Comparison of ENCODE assay signal across 27 cellular contexts in genomic region chr2:29068513-29068912, GRCh38. TPM values are rescaled to one million over a fixed set of nuclear protein-coding genes. Genes with fewer than 3 reads are reported as not detected.
DNase-seq lines count a peak whose midpoint lies in the region; ATAC-seq, FAIRE-seq and TF ChIP-seq lines count a peak whose summit lies in the region.
"Had no signal": no experiment of that assay in that cellular context is flagged by ENCODE, and none has a peak within 500 bp of the region (broad histone marks: within the 10 kb centered on the region; RNA-seq: fewer than 3 reads in every experiment).

No MANE protein-coding gene starts in this region.

- H3K27ac ChIP-seq in RWPE2 (ENCODE audit: poor library complexity, severe bottlenecking) (peak overlapping the region; percentile 33), keratinocyte (ENCODE audit: control insufficient read depth, insufficient read depth, low read length) (no peak overlapping the region), upper lobe of right lung (no peak overlapping the region)
- H3K27ac ChIP-seq: neutrophil, PC-9, thoracic aorta had no signal

- peak overlapping the region; percentile 43 for H3K4me2 ChIP-seq in keratinocyte (ENCODE audit: control insufficient read depth, extremely low read depth, insufficient read depth, low read depth, low read length)
- H3K4me2 ChIP-seq: GM23338, PC-9 had no signal

- no peaks in the 10 kb centered on the region for H3K9me3 ChIP-seq in RWPE2 (ENCODE audit: severe bottlenecking)
- H3K9me3 ChIP-seq in keratinocyte (ENCODE audit: control insufficient read depth, low read depth, low read length), result no peaks in the 10 kb centered on the region
- H3K9me3 ChIP-seq in upper lobe of right lung, result no peaks in the 10 kb centered on the region
- H3K9me3 ChIP-seq: neutrophil, thoracic aorta had no signal

- TF ChIP-seq CTCF in RWPE2 (IDR thresholded peaks at IDR 0.05; ENCODE audit: poor library complexity, severe bottlenecking), result no peak
- TF ChIP-seq CTCF in keratinocyte (optimal IDR thresholded peaks at IDR 0.05 in 1 of 3, IDR thresholded peaks at IDR 0.05 in 1 of 3, conservative IDR thresholded peaks at IDR 0.05 in 1 of 3; ENCODE audit: extremely low read depth in 1 of 3, insufficient read depth in 2 of 3, low read length in 3 of 3), result no peak
- no peak for TF ChIP-seq CTCF in upper lobe of right lung (IDR thresholded peaks at IDR 0.05)

- no peak overlapping the region for H3K4me3 ChIP-seq in RWPE2 (ENCODE audit: severe bottlenecking)
- H3K4me3 ChIP-seq in keratinocyte (ENCODE audit: control insufficient read depth in 2 of 3, extremely low read depth in 1 of 3, insufficient read depth in 2 of 3, low read depth in 1 of 3, low read length in 3 of 3), result no peak overlapping the region
- H3K4me3 ChIP-seq in upper lobe of right lung, result no peak overlapping the region
- H3K4me3 ChIP-seq: GM23338, PC-9, thoracic aorta had no signal

- H4K20me1 ChIP-seq in keratinocyte (ENCODE audit: control insufficient read depth, extremely low read depth, insufficient read depth, low read length), result no peaks in the 10 kb centered on the region

- intact Hi-C loops in upper lobe of right lung (cut with DNase I), result no loop called here

- FAIRE-seq in keratinocyte (lab: Jason Lieb, UNC), result peak; percentile 85
- FAIRE-seq: A204.1 had no signal

- DNase-seq in NCI-H748 (lab: John Stamatoyannopoulos, UW; ENCODE audit: unreplicated experiment), result peak; percentile 10
- no peak for DNase-seq in NCI-H748 treated with DMSO at 0.1 percent for 48 hours (lab: John Stamatoyannopoulos, UW)
- peak; percentile 88 for DNase-seq in RWPE2 (ENCODE audit: low spot score)
- peak; percentile 69 for DNase-seq in keratinocyte (ENCODE audit: low read depth, low spot score)
- no peak for DNase-seq in upper lobe of right lung
- no peak for DNase-seq in dedifferentiated amniotic fluid mesenchymal stem cell (ENCODE audit: extremely low spot score)
- no peak for DNase-seq in GDM1 (lab: John Stamatoyannopoulos, UW)
- DNase-seq: activated CD4-positive, alpha-beta T cell treated with anti-CD3 and anti-CD28 coated beads, Interleukin-2, amount 50 U/mL, for 4 hours; activated CD8-positive, alpha-beta memory T cell treated with anti-CD3 and anti-CD28 coated beads, Interleukin-2, amount 50 U/mL, for 48 hours; activated naive CD4-positive, alpha-beta T cell treated with anti-CD3 and anti-CD28 coated beads, Interleukin-2, amount 50 U/mL, for 16 hours; AML-193; amniotic stem cell; CD4-positive, alpha-beta T cell; effector CD4-positive, alpha-beta T cell; foreskin fibroblast; mesenchymal stem cell; NCI-H1092; NCI-H510A; SIG-M5; stimulated activated naive CD4-positive, alpha-beta T cell had no signal

- no peaks in the 10 kb centered on the region for H3K9me1 ChIP-seq in keratinocyte (ENCODE audit: control insufficient read depth, extremely low read depth, insufficient read depth, low read length)

- H3K9ac ChIP-seq in keratinocyte (ENCODE audit: control insufficient read depth, extremely low read depth, insufficient read depth, low read length), result no peak overlapping the region

- peak; percentile 86 for ATAC-seq in RWPE2 (ENCODE audit: low read depth)
- peak; percentile 66 for ATAC-seq in upper lobe of right lung
- ATAC-seq in HG03139 (IDR thresholded peaks at IDR 0.05; ENCODE audit: unreplicated experiment), result no peak
- ATAC-seq: GM23338 had no signal

- H3K79me2 ChIP-seq in keratinocyte (ENCODE audit: control insufficient read depth, insufficient read depth, low read length), result no peaks in the 10 kb centered on the region

- no peaks in the 10 kb centered on the region for H3K27me3 ChIP-seq in RWPE2 (ENCODE audit: insufficient read depth, poor library complexity, severe bottlenecking)
- peaks cover 3% of the 10 kb centered on the region for H3K27me3 ChIP-seq in keratinocyte (ENCODE audit: control insufficient read depth, extremely low read depth, insufficient read depth, low read length)
- H3K27me3 ChIP-seq in upper lobe of right lung, result no peaks in the 10 kb centered on the region
- H3K27me3 ChIP-seq: neutrophil had no signal

- no peaks in the 10 kb centered on the region for H3K36me3 ChIP-seq in RWPE2 (ENCODE audit: low read depth)
- H3K36me3 ChIP-seq in keratinocyte (ENCODE audit: control insufficient read depth in 2 of 2, extremely low read depth in 1 of 2, insufficient read depth in 2 of 2, low read length in 2 of 2), result no peaks in the 10 kb centered on the region
- H3K36me3 ChIP-seq in upper lobe of right lung, result no peaks in the 10 kb centered on the region
- H3K36me3 ChIP-seq: neutrophil, thoracic aorta had no signal

- H2AFZ ChIP-seq in keratinocyte (ENCODE audit: control insufficient read depth, low read length), result no peak overlapping the region
- H2AFZ ChIP-seq: GM23338, PC-9 had no signal

- H3K4me1 ChIP-seq in RWPE2 (ENCODE audit: insufficient read depth, poor library complexity, severe bottlenecking) (peaks cover 41% of the 10 kb centered on the region), keratinocyte (ENCODE audit: control insufficient read depth, extremely low read depth, insufficient read depth, low read length) (peaks cover 52% of the 10 kb centered on the region), upper lobe of right lung (peaks cover 3% of the 10 kb centered on the region)

- dilution Hi-C loops in keratinocyte (cut with MboI; ENCODE audit: extremely low pct_ligation_motif_present, low sequenced_read_pairs), result loop anchor here (25.0 kb wide), 1 partner anchor 119 kb away; no protein-coding TSS in a partner anchor

RNA-seq across cellular contexts. Expression of gene PCARE, which starts 5.8 kb away (rescaled TPM):
- polyA plus RNA-seq in keratinocyte, result 0.01 TPM in 1 of 3 replicates, not detected in the others
- not detected for polyA plus RNA-seq in keratinocyte (2011; ENCODE audit: low read depth)
- not detected in 2 replicates for polyA plus RNA-seq in keratinocyte (2011; cell fraction: cytosol; rRNA removed)
- not detected in 2 replicates for polyA plus RNA-seq in keratinocyte (2011; cell fraction: nucleus; rRNA removed)
- polyA plus RNA-seq in keratinocyte (2012; ENCODE audit: low replicate concordance), result not detected in 2 replicates
- polyA minus RNA-seq in keratinocyte, result not detected in 3 replicates
- polyA minus RNA-seq in keratinocyte (2011; cell fraction: cytosol; rRNA and poly(A)+ RNA removed), result not detected
- not detected in 2 replicates for polyA minus RNA-seq in keratinocyte (2011; cell fraction: nucleus; rRNA and poly(A)+ RNA removed)
- total RNA-seq in upper lobe of right lung, result 0.55 TPM
- total RNA-seq: CD4-positive, alpha-beta T cell; GM23338; PC-9; pulmonary artery endothelial cell; thoracic aorta had no signal
- polyA plus RNA-seq: GM23338 had no signal

RNA-seq across cellular contexts. Expression of gene CLIP4, which starts 46.7 kb away (rescaled TPM):
- 32.1 to 51.3 TPM (median 46.6 TPM) in 3 replicates for polyA plus RNA-seq in keratinocyte
- 73.0 TPM for polyA plus RNA-seq in keratinocyte (2011; ENCODE audit: low read depth)
- 25.9 and 51.5 TPM in 2 replicates for polyA plus RNA-seq in keratinocyte (2011; cell fraction: cytosol; rRNA removed)
- polyA plus RNA-seq in keratinocyte (2011; cell fraction: nucleus; rRNA removed), result 59.3 and 81.4 TPM in 2 replicates
- 24.0 and 55.6 TPM in 2 replicates for polyA plus RNA-seq in keratinocyte (2012; ENCODE audit: low replicate concordance)
- polyA minus RNA-seq in keratinocyte, result 14.5 to 68.6 TPM (median 67.0 TPM) in 3 replicates
- 26.7 TPM for polyA minus RNA-seq in keratinocyte (2011; cell fraction: cytosol; rRNA and poly(A)+ RNA removed)
- 60.5 and 97.9 TPM in 2 replicates for polyA minus RNA-seq in keratinocyte (2011; cell fraction: nucleus; rRNA and poly(A)+ RNA removed)
- total RNA-seq in upper lobe of right lung, result 61.1 TPM

Comparison
In these comparisons a context has a peak if more than half of its experiments do, and no peak if none do; other contexts are left out.
1. DNase-seq: peak in NCI-H748 (single experiment), RWPE2 (single experiment) and keratinocyte (single experiment); none in NCI-H748 treated with DMSO at 0.1 percent for 48 hours (single experiment), upper lobe of right lung (single experiment), dedifferentiated amniotic fluid mesenchymal stem cell (single experiment) and GDM1 (single experiment).